ENCODE assay signal across 14 cellular contexts in the genomic region with DNA sequence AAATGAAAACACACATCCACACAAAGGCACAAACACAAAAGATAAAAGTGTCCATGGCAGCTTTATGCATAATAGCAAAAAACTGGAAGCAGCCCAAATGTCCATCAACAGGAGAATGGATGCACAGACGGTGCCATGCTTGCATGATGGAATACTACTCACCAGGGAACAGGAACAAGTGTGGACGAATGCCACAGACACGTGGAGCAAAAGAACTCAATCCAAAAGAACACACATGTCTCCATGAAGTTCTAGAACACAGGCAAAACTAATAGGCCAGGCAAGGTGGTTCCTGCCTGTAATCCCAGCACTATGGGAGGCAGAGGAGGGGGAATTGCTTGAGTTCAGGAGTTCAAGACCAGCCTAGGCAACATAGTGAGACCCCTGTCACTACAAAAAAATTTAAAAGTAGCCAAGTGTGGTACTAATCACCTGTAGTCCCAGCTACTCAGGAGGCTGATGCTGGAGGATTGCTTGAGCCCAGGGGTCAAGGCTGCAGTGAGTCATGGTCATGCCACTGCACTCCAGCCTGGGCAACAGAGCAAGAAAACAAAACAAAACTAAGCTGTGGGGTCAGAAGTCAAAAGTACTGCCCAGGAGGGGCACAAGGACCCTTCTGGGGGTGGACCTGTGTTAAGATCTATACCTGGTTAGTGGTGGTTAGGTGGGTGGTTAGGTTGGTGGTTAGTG. TPM values are rescaled to one million over a fixed set of nuclear protein-coding genes. Genes with fewer than 3 reads are reported as not detected.
DNase-seq lines count a peak whose midpoint lies in the region; ATAC-seq, FAIRE-seq and TF ChIP-seq lines count a peak whose summit lies in the region.
"Had no signal": no experiment of that assay in that cellular context is flagged by ENCODE, and none has a peak within 500 bp of the region (broad histone marks: within the 10 kb centered on the region; RNA-seq: fewer than 3 reads in every experiment).

No MANE protein-coding gene starts in this region.

- H3K27me3 ChIP-seq in adrenal gland (no peaks in the 10 kb centered on the region), prostate gland (replicated peaks; ENCODE audit: insufficient read depth) (no peaks in the 10 kb centered on the region)

- WGBS in adrenal gland, 4 donors, result 66 to 80% (median 67%) methylated on average over 3 of the region's 3 CpGs
- WGBS in prostate gland, result 60% methylated on average over 3 of the region's 3 CpGs

- no peak for ATAC-seq in GM21529 (IDR thresholded peaks at IDR 0.05; ENCODE audit: unreplicated experiment)
- ATAC-seq: left lobe of liver had no signal

- peak; percentile 31 for FAIRE-seq in HTR-8/SVneo (lab: Jason Lieb, UNC)

- DNase-seq in EH (ENCODE audit: low read depth) (peak; percentile 39), HTR-8/SVneo (ENCODE audit: insufficient read length, low spot score) (no peak), adrenal gland (peak in 5 of 7 donors; percentile 40 to 66 (median 56)), kidney tubule cell (ENCODE audit: low spot score) (peak; percentile 82), C1 segment of cervical spinal cord (lab: John Stamatoyannopoulos, UW) (no peak), NCI-H1930 (lab: John Stamatoyannopoulos, UW) (no peak), prostate gland (ENCODE audit: low spot score) (no peak)
- DNase-seq: CD4-positive, CD25-positive, alpha-beta regulatory T cell; effector memory CD4-positive, alpha-beta T cell; Karpas-422 had no signal

- no peak for TF ChIP-seq CTCF in adrenal gland (IDR thresholded peaks at IDR 0.05)
- TF ChIP-seq CTCF in prostate gland (IDR thresholded peaks at IDR 0.05), result no peak

- H3K9me3 ChIP-seq in adrenal gland (replicated peaks in 1 of 3) (no peaks in the 10 kb centered on the region), prostate gland (no peaks in the 10 kb centered on the region)
- H3K9me3 ChIP-seq: thoracic aorta had no signal

- H3K36me3 ChIP-seq in adrenal gland (replicated peaks in 1 of 2) (no peaks in the 10 kb centered on the region), prostate gland (no peaks in the 10 kb centered on the region)
- H3K36me3 ChIP-seq: thoracic aorta had no signal

- H3K27ac ChIP-seq in adrenal gland, result peak overlapping the region in 1 of 5 donors; percentile 77
- no peak overlapping the region for H3K27ac ChIP-seq in prostate gland
- H3K27ac ChIP-seq: skin epidermis, thoracic aorta had no signal

- intact Hi-C loops in adrenal gland (cut with DNase I), result no loop called here
- intact Hi-C loops in prostate gland (cut with DNase I), result no loop called here

- H3K4me3 ChIP-seq in adrenal gland (no peak overlapping the region), prostate gland (no peak overlapping the region)
- H3K4me3 ChIP-seq: skin epidermis, thoracic aorta had no signal

- TF ChIP-seq POLR2A in adrenal gland (IDR thresholded peaks at IDR 0.05) (no peak), prostate gland (IDR thresholded peaks at IDR 0.05) (no peak)

- peaks cover 0 to 6% of the 10 kb centered on the region in 2 donors for H3K4me1 ChIP-seq in adrenal gland (replicated peaks in 1 of 2)
- no peaks in the 10 kb centered on the region for H3K4me1 ChIP-seq in prostate gland (replicated peaks)

RNA-seq across cellular contexts. Expression of a gene that starts 7.3 kb away (rescaled TPM):
- total RNA-seq in adrenal gland, result 10 to 100 TPM in 3 of 8 donors, 1 to 10 TPM in 5; 3.8 to 14.8 (median 7.1) TPM
- 10 to 100 TPM in 1 of 3 donors, 1 to 10 TPM in 2; 3.1 to 12.4 (median 5.6) TPM for polyA plus RNA-seq in adrenal gland
- total RNA-seq in prostate gland, result 10 to 100 TPM in 1 of 2 donors, 1 to 10 TPM in 1; 1.7 to 19.1 TPM

RNA-seq across cellular contexts. Expression of a gene that starts 28.5 kb away (rescaled TPM):
- total RNA-seq in adrenal gland, result 10 to 100 TPM in 7 of 8 donors, 1 to 10 TPM in 1; 9.4 to 46.1 (median 16.0) TPM
- 1 to 10 TPM; 3.3 to 4.8 (median 3.8) TPM for polyA plus RNA-seq in adrenal gland
- 1 to 10 TPM; 2.6 to 5.3 TPM for total RNA-seq in prostate gland

RNA-seq across cellular contexts. Expression of a gene that starts 42.7 kb away (rescaled TPM):
- total RNA-seq in adrenal gland (1,000 to 10,000 TPM in 1 of 8 donors, 100 to 1,000 TPM in 7; 312 to 1,219 (median 431) TPM), prostate gland (100 to 1,000 TPM; 170 to 203 TPM)
- polyA plus RNA-seq in adrenal gland, result 100 to 1,000 TPM; 209 to 431 (median 272) TPM

RNA-seq across cellular contexts. Expression of a gene that starts 44.2 kb away (rescaled TPM):
- total RNA-seq in adrenal gland (10 to 100 TPM; 34.2 to 79.3 (median 46.8) TPM), prostate gland (100 to 1,000 TPM in 1 of 2 donors, 10 to 100 TPM in 1; 54.1 to 112 TPM)
- 10 to 100 TPM; 27.5 to 30.8 (median 30.1) TPM for polyA plus RNA-seq in adrenal gland

Comparison
In these comparisons a context has a peak if more than half of its experiments do, and no peak if none do; other contexts are left out.
1. DNase-seq: peak in EH (single experiment), adrenal gland (5 of 7) and kidney tubule cell (single experiment); none in HTR-8/SVneo (single experiment), C1 segment of cervical spinal cord (0 of 14), NCI-H1930 (0 of 2) and prostate gland (single experiment).